In the genomic region with DNA sequence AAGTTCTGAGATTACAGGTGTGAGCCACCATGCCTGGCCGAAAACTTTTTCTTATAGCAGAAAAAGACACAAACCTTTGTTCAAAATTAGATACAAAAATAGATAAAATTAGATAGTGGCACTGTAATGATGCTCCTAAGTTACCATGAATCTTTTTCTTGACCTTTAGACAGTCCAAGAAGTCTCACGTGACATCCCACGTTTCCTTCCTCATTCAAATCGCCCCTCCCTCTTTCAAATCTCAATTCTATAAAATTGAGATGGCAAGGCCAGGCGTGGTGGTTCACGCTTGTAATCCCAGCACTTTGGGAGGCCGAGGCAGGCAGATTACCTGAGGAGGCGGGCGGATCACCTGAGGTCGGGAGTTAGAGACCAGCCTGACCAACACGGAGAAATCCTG, we compare ENCODE assay signal across 22 cellular contexts. TPM values are rescaled to one million over a fixed set of nuclear protein-coding genes. Genes with fewer than 3 reads are reported as not detected.
DNase-seq lines count a peak whose midpoint lies in the region; ATAC-seq lines count a peak whose summit lies in the region.
"Had no signal": no experiment of that assay in that cellular context is flagged by ENCODE, and none has a peak within 500 bp of the region (broad histone marks: within the 10 kb centered on the region; RNA-seq: fewer than 3 reads in every experiment).

No MANE protein-coding gene starts in this region.

- H3K27me3 ChIP-seq in BLaER1 treated with 17β-estradiol and CSF1 and Interleukin-3, amounts not matched to agents 10 nM and 100 nM, result no peaks in the 10 kb centered on the region
- no peaks in the 10 kb centered on the region for H3K27me3 ChIP-seq in mesendoderm (ENCODE audit: insufficient read depth, low read length, poor library complexity)

- H3K4me1 Mint-ChIP-seq in IgD-negative memory B cell, result peaks cover 28 to 41% (median 32%) of the 10 kb centered on the region in 3 donors
- peaks cover 29 to 45% of the 10 kb centered on the region in 2 donors for H3K4me1 Mint-ChIP-seq in stimulated activated naive B cell treated with anti-CD40 and anti-IgM and Interleukin-4, amounts not matched to agents 10 μg/mL and 1 μg/mL and 100 μg/mL, for 72 hours

- H3K27me3 Mint-ChIP-seq in IgD-negative memory B cell, result no peaks in the 10 kb centered on the region
- no peaks in the 10 kb centered on the region for H3K27me3 Mint-ChIP-seq in stimulated activated naive B cell treated with anti-CD40 and anti-IgM and Interleukin-4, amounts not matched to agents 10 μg/mL and 1 μg/mL and 100 μg/mL, for 72 hours

- H3K4me2 ChIP-seq in BLaER1 treated with 17β-estradiol and CSF1 and Interleukin-3, amounts not matched to agents 10 nM and 100 nM, result peak overlapping the region; percentile 13 to 70 (median 50); a peak in 15 of 22 replicates
- H3K4me2 ChIP-seq in mesendoderm (ENCODE audit: low read length), result no peak overlapping the region
- H3K4me2 ChIP-seq: A549 had no signal

- no peaks in the 10 kb centered on the region for H3K9me3 ChIP-seq in BLaER1 treated with 17β-estradiol and CSF1 and Interleukin-3, amounts not matched to agents 10 nM and 100 nM (replicated peaks in 1 of 11)
- H3K9me3 ChIP-seq: A549 had no signal

- no peak overlapping the region for H2BK120ac ChIP-seq in mesendoderm (ENCODE audit: low read depth, low read length)

- no peak overlapping the region for H4K8ac ChIP-seq in mesendoderm (ENCODE audit: low read depth, low read length)

- no peak overlapping the region for H3K4me3 ChIP-seq in BLaER1 treated with 17β-estradiol and CSF1 and Interleukin-3, amounts not matched to agents 10 nM and 100 nM
- H3K4me3 ChIP-seq in mesendoderm (ENCODE audit: low read length), result no peak overlapping the region
- H3K4me3 ChIP-seq: A549, SK-N-MC had no signal

- peaks cover 16 to 40% (median 21%) of the 10 kb centered on the region in 10 experiments for H3K4me1 ChIP-seq in BLaER1 treated with 17β-estradiol and CSF1 and Interleukin-3, amounts not matched to agents 10 nM and 100 nM
- peaks cover 10% of the 10 kb centered on the region for H3K4me1 ChIP-seq in mesendoderm (ENCODE audit: control insufficient read depth, low read depth, low read length)

- H3K9ac ChIP-seq in BLaER1 treated with 17β-estradiol and CSF1 and Interleukin-3, amounts not matched to agents 10 nM and 100 nM, result no peak overlapping the region
- no peak overlapping the region for H3K9ac ChIP-seq in mesendoderm (ENCODE audit: low read length)

- H2BK5ac ChIP-seq in mesendoderm (ENCODE audit: low read length), result no peak overlapping the region

- intact Hi-C loops in left colon (cut with DNase I, micrococcal nuclease), result no loop called here

- 100% methylated on average over 3 of the region's 11 CpGs for WGBS in mesendoderm (ENCODE audit: extremely low coverage, insufficient coverage, low lambda C conversion rate)

- H3K56ac ChIP-seq in mesendoderm (ENCODE audit: low read length), result no peak overlapping the region

- peak overlapping the region; percentile 68 to 98 (median 92) for H3K27ac Mint-ChIP-seq in IgD-negative memory B cell
- H3K27ac Mint-ChIP-seq in stimulated activated naive B cell treated with anti-CD40 and anti-IgM and Interleukin-4, amounts not matched to agents 10 μg/mL and 1 μg/mL and 100 μg/mL, for 72 hours, result peak overlapping the region; percentile 67
- H3K27ac Mint-ChIP-seq: CD4-positive, CD25-positive, alpha-beta regulatory T cell had no signal

- H3K36me3 ChIP-seq in BLaER1 treated with 17β-estradiol and CSF1 and Interleukin-3, amounts not matched to agents 10 nM and 100 nM, result no peaks in the 10 kb centered on the region
- H3K36me3 ChIP-seq in mesendoderm (ENCODE audit: control insufficient read depth, insufficient read depth, low read length), result no peaks in the 10 kb centered on the region

- DNase-seq in left colon (no peak), mesendoderm (no peak), SIG-M5 (lab: John Stamatoyannopoulos, UW) (no peak), DMS53 treated with DMSO at 0.1 percent for 48 hours (lab: John Stamatoyannopoulos, UW; ENCODE audit: unreplicated experiment) (no peak)
- DNase-seq in stimulated activated naive B cell treated with anti-CD40 and anti-IgM and Interleukin-4, amounts not matched to agents 10 μg/mL and 1 μg/mL and 100 μg/mL, for 72 hours, result no peak
- DNase-seq: DMS153; H7; Karpas-422; NCI-H1092 treated with DMSO at 0.1 percent for 48 hours; NCI-H1436 treated with DMSO at 0.1 percent for 48 hours; NCI-H187 treated with DMSO at 0.1 percent for 48 hours; NCI-H446; NCI-H524 treated with DMSO at 0.1 percent for 48 hours; NCI-H774; NK-92 treated with Interleukin-12 subunit alpha and Interleukin-12 subunit beta, amount 100 ng/mL, for 24 hours; RPMI8226; SHP77 treated with DMSO at 0.1 percent for 48 hours had no signal

- H3K36me3 Mint-ChIP-seq in IgD-negative memory B cell, result no peaks in the 10 kb centered on the region
- H3K36me3 Mint-ChIP-seq in stimulated activated naive B cell treated with anti-CD40 and anti-IgM and Interleukin-4, amounts not matched to agents 10 μg/mL and 1 μg/mL and 100 μg/mL, for 72 hours, result peaks cover 0 to 2% of the 10 kb centered on the region in 2 donors
- H3K36me3 Mint-ChIP-seq: CD4-positive, CD25-positive, alpha-beta regulatory T cell had no signal

- H3K4ac ChIP-seq in mesendoderm (ENCODE audit: low read depth, low read length), result no peak overlapping the region

- no peaks in the 10 kb centered on the region for H4K20me1 ChIP-seq in BLaER1 treated with 17β-estradiol and CSF1 and Interleukin-3, amounts not matched to agents 10 nM and 100 nM

- H3K79me2 ChIP-seq in mesendoderm (ENCODE audit: control insufficient read depth, insufficient read depth, low read length), result no peaks in the 10 kb centered on the region

- peaks cover 0 to 4% (median 0%) of the 10 kb centered on the region in 3 donors for H3K9me3 Mint-ChIP-seq in IgD-negative memory B cell
- peaks cover 0 to 2% of the 10 kb centered on the region in 2 donors for H3K9me3 Mint-ChIP-seq in stimulated activated naive B cell treated with anti-CD40 and anti-IgM and Interleukin-4, amounts not matched to agents 10 μg/mL and 1 μg/mL and 100 μg/mL, for 72 hours
- H3K9me3 Mint-ChIP-seq: CD4-positive, CD25-positive, alpha-beta regulatory T cell had no signal

- no peaks in the 10 kb centered on the region for H3K79me1 ChIP-seq in mesendoderm (ENCODE audit: low read length)

- peak overlapping the region in 1 of 4 donors; percentile 83 for H3K4me3 Mint-ChIP-seq in IgD-negative memory B cell
- peak overlapping the region in 1 of 2 donors; percentile 37 for H3K4me3 Mint-ChIP-seq in stimulated activated naive B cell treated with anti-CD40 and anti-IgM and Interleukin-4, amounts not matched to agents 10 μg/mL and 1 μg/mL and 100 μg/mL, for 72 hours
- H3K4me3 Mint-ChIP-seq: CD4-positive, CD25-positive, alpha-beta regulatory T cell had no signal

- H2BK15ac ChIP-seq in mesendoderm (replicated peaks; ENCODE audit: low read depth), result no peak overlapping the region

- no peak overlapping the region for H2AK5ac ChIP-seq in mesendoderm (ENCODE audit: low read length)

- no peak overlapping the region for H3K23ac ChIP-seq in mesendoderm (ENCODE audit: low read length)

- no peak overlapping the region for H3K18ac ChIP-seq in mesendoderm (ENCODE audit: low read length)

- H4K5ac ChIP-seq in mesendoderm (ENCODE audit: low read length), result no peak overlapping the region

- peak; percentile 51 for ATAC-seq in left colon
- ATAC-seq in stimulated activated naive B cell treated with anti-CD40 and anti-IgM and Interleukin-4, amounts not matched to agents 10 μg/mL and 1 μg/mL and 100 μg/mL, for 72 hours (replicated peaks), result peak in 1 of 2 donors; percentile 24

- no peak overlapping the region for H3K27ac ChIP-seq in BLaER1 treated with 17β-estradiol and CSF1 and Interleukin-3, amounts not matched to agents 10 nM and 100 nM
- no peak overlapping the region for H3K27ac ChIP-seq in mesendoderm (ENCODE audit: low read depth, low read length)
- H3K27ac ChIP-seq: A549, SK-N-MC had no signal

RNA-seq across cellular contexts. Expression of a gene that starts 7.7 kb away (rescaled TPM):
- 84.6 TPM for polyA plus RNA-seq in IgD-negative memory B cell
- total RNA-seq in left colon, result 10 to 100 TPM; 31.1 to 36.6 TPM
- polyA plus RNA-seq in mesendoderm (2013, experiment 1 of 2), result 59.3 TPM
- 57.9 TPM for polyA plus RNA-seq in mesendoderm (2013, experiment 2 of 2)

RNA-seq across cellular contexts. Expression of a gene that starts 17.7 kb away (rescaled TPM):
- polyA plus RNA-seq in IgD-negative memory B cell, result 69.5 TPM
- 10 to 100 TPM; 71.6 to 80.1 TPM for total RNA-seq in left colon
- 371 TPM for polyA plus RNA-seq in mesendoderm (2013, experiment 1 of 2)
- polyA plus RNA-seq in mesendoderm (2013, experiment 2 of 2), result 372 TPM
